In genomic region chr17:45656527-45657181, GRCh38 we compare ENCODE assay signal across 19 cellular contexts.
A peak's percentile ranks its signal among the peaks of the same experiment; 100 is the strongest.
DNase-seq lines count a peak whose midpoint lies in the region; ATAC-seq and TF ChIP-seq lines count a peak whose summit lies in the region.
"Had no signal": no experiment of that assay in that cellular context is flagged by ENCODE, and none has a peak within 500 bp of the region (broad histone marks: within the 10 kb centered on the region; RNA-seq: fewer than 3 reads in every experiment).

No MANE protein-coding gene starts in this region.

- peaks cover 11 to 14% of the 10 kb centered on the region in 2 donors for H3K27me3 Mint-ChIP-seq in CD4-positive, alpha-beta memory T cell

- 83% methylated on average over 2 of the region's 11 CpGs; no CpG with 5 or more reads in 1 of the 2 experiments for WGBS in IMR-90 (ENCODE audit: extremely low coverage in 2 of 2, insufficient read length in 1 of 2), 2 experiments

- H4K5ac ChIP-seq in IMR-90 (ENCODE audit: low read depth, low read length), result no peak overlapping the region

- BruUV-seq in IMR-90 (replicated peaks; lab: Mats Ljungman, UMichigan), result no TSS peak

- H3K79me1 ChIP-seq in IMR-90 (ENCODE audit: low read depth in 1 of 2, low read length in 2 of 2), result no peaks in the 10 kb centered on the region

- H3K9me1 ChIP-seq in IMR-90 (ENCODE audit: insufficient read depth, low read length), result no peaks in the 10 kb centered on the region; the same call in 1 of the 2 replicates

- no peaks in the 10 kb centered on the region; the same call in 1 of the 2 replicates for H4K20me1 ChIP-seq in IMR-90 (ENCODE audit: insufficient read depth, low read length)

- H2BK20ac ChIP-seq in IMR-90 (ENCODE audit: low read depth, low read length), result no peak overlapping the region

- no peak for TF ChIP-seq RAD21 in IMR-90 (IDR thresholded peaks at IDR 0.05; ENCODE audit: low read length)

- H3K27me3 ChIP-seq in IMR-90 (ENCODE audit: control insufficient read depth, insufficient read depth, low read length) (peaks cover 8% of the 10 kb centered on the region; the same call in 1 of the 2 replicates), lower lobe of right lung (ENCODE audit: low read depth) (peaks cover 4% of the 10 kb centered on the region)
- H3K27me3 ChIP-seq in CD4-positive, alpha-beta memory T cell (ENCODE audit: insufficient read depth, low read length), result no peaks in the 10 kb centered on the region

- TF ChIP-seq CTCF in IMR-90 (conservative IDR thresholded peaks at IDR 0.05; ENCODE audit: low read depth, low read length) (no peak), lower lobe of right lung (IDR thresholded peaks at IDR 0.05) (no peak)

- no peak overlapping the region for H3K9ac ChIP-seq in IMR-90 (ENCODE audit: low read depth, low read length)

- CTCF ChIA-PET in IMR-90 (lab: Yijun Ruan, JAX), result no interaction called here
- CTCF ChIA-PET in CD4-positive, alpha-beta memory T cell (lab: Charles Lee; ENCODE audit: partially characterized antibody), result interaction anchor here (1.0 to 1.7 kb wide), 3 partner anchors 9 to 16 kb away, joined by 3 to 5 read pairs (median 5); no protein-coding TSS in a partner anchor

- H3K36me3 Mint-ChIP-seq in CD4-positive, alpha-beta memory T cell, result peaks cover 0 to 3% of the 10 kb centered on the region in 2 donors

- TF ChIP-seq POLR2A in IMR-90 (IDR thresholded peaks at IDR 0.05; ENCODE audit: low read depth, low read length), result no peak

- H3K4me3 ChIP-seq in IMR-90 (ENCODE audit: insufficient read depth, low read depth, low read length), result no peak overlapping the region
- no peak overlapping the region for H3K4me3 ChIP-seq in lower lobe of right lung
- no peak overlapping the region for H3K4me3 ChIP-seq in CD4-positive, alpha-beta memory T cell (ENCODE audit: low read length in 2 of 2)
- H3K4me3 ChIP-seq: GM12878, HAP-1 had no signal

- no peak overlapping the region for H2AFZ ChIP-seq in IMR-90 (replicated peaks; ENCODE audit: low read length, poor library complexity)

- peaks cover 0 to under 1% (median 0%) of the 10 kb centered on the region in 8 donors for H3K9me3 Mint-ChIP-seq in CD4-positive, alpha-beta memory T cell
- H3K9me3 Mint-ChIP-seq: CD4-positive, alpha-beta T cell; IgD-negative memory B cell had no signal

- DNase-seq in D341Med (ENCODE audit: low spot score) (peak; percentile 73), IMR-90 (no peak), NCI-H82 treated with DMSO at 0.1 percent for 48 hours (lab: John Stamatoyannopoulos, UW; ENCODE audit: unreplicated experiment) (peak; percentile 75), lower lobe of right lung (peak; percentile 9), SHP77 treated with DMSO at 0.1 percent for 48 hours (lab: John Stamatoyannopoulos, UW) (no peak)
- no peak for DNase-seq in effector CD4-positive, alpha-beta T cell
- no peak for DNase-seq in CD4-positive, alpha-beta memory T cell
- DNase-seq: AML-193; CD4-positive, alpha-beta T cell; DMS 273 treated with DMSO at 0.1 percent for 48 hours; DMS53; DND-41; EL; KBM-7 had no signal

- H3K4me3 Mint-ChIP-seq in CD4-positive, alpha-beta memory T cell, result no peak overlapping the region
- H3K4me3 Mint-ChIP-seq: CD4-positive, alpha-beta T cell; IgD-negative memory B cell had no signal

- ATAC-seq in IMR-90 (ENCODE audit: low read depth) (no peak), lower lobe of right lung (no peak)
- ATAC-seq: GM12878 had no signal

- POLR2A ChIA-PET in IMR-90 (lab: Charles Lee; ENCODE audit: unreplicated experiment), result no interaction called here
- POLR2A ChIA-PET in CD4-positive, alpha-beta memory T cell (lab: Charles Lee; ENCODE audit: partially characterized antibody), result no interaction called here

- H3K4me1 ChIP-seq in IMR-90 (ENCODE audit: control insufficient read depth, insufficient read depth, low read length) (no peaks in the 10 kb centered on the region), lower lobe of right lung (no peaks in the 10 kb centered on the region)
- H3K4me1 ChIP-seq in CD4-positive, alpha-beta memory T cell (ENCODE audit: insufficient read depth, low read length), result no peaks in the 10 kb centered on the region
- H3K4me1 ChIP-seq: HAP-1 had no signal

- H3K56ac ChIP-seq in IMR-90 (ENCODE audit: extremely low read depth, insufficient read depth, low read length), result no peak overlapping the region

- no peaks in the 10 kb centered on the region for H3K4me1 Mint-ChIP-seq in CD4-positive, alpha-beta memory T cell
- H3K4me1 Mint-ChIP-seq: IgD-negative memory B cell had no signal

- no peak overlapping the region for H4K8ac ChIP-seq in IMR-90 (ENCODE audit: low read depth in 2 of 2, low read length in 2 of 2)

- dilution Hi-C loops in IMR-90 (cut with HindIII; ENCODE audit: low sequenced_read_pairs, unreplicated experiment), result no loop called here

- H2BK5ac ChIP-seq in IMR-90 (ENCODE audit: low read depth, low read length, poor library complexity, severe bottlenecking), result no peak overlapping the region

- intact Hi-C loops in IMR-90 (cut with micrococcal nuclease), result no loop called here
- intact Hi-C loops in lower lobe of right lung (cut with DNase I), result no loop called here
- intact Hi-C loops in CD4-positive, alpha-beta memory T cell (cut with micrococcal nuclease), result no loop called here

- no peak overlapping the region for H2BK120ac ChIP-seq in IMR-90 (ENCODE audit: low read depth, low read length)

- H3K4me2 ChIP-seq in IMR-90 (ENCODE audit: low read depth, low read length), result no peak overlapping the region

- H3K18ac ChIP-seq in IMR-90 (ENCODE audit: low read depth, low read length), result no peak overlapping the region

- no peaks in the 10 kb centered on the region for H3K9me3 ChIP-seq in IMR-90 (ENCODE audit: control insufficient read depth, insufficient read depth, low read length)
- H3K9me3 ChIP-seq in lower lobe of right lung, result no peaks in the 10 kb centered on the region
- H3K9me3 ChIP-seq in CD4-positive, alpha-beta memory T cell (ENCODE audit: control insufficient read depth in 1 of 2, low read length in 2 of 2), result no peaks in the 10 kb centered on the region
- H3K9me3 ChIP-seq: HAP-1 had no signal

- no peak overlapping the region for H3K27ac ChIP-seq in IMR-90 (ENCODE audit: insufficient read depth, low read length)
- no peak overlapping the region for H3K27ac ChIP-seq in lower lobe of right lung
- H3K27ac ChIP-seq in CD4-positive, alpha-beta memory T cell (ENCODE audit: low read depth, low read length), result no peak overlapping the region
- H3K27ac ChIP-seq: C4-2B, HL-60 had no signal

- no peak overlapping the region for H3K4ac ChIP-seq in IMR-90 (ENCODE audit: low read depth, low read length)

- H3K14ac ChIP-seq in IMR-90 (replicated peaks; ENCODE audit: low read depth, low read length), result no peak overlapping the region

- H4K91ac ChIP-seq in IMR-90 (ENCODE audit: insufficient read depth, low read depth, low read length), result no peak overlapping the region

- no peak overlapping the region for H2BK15ac ChIP-seq in IMR-90 (ENCODE audit: low read depth, low read length)

- no peaks in the 10 kb centered on the region for H3K36me3 ChIP-seq in IMR-90 (ENCODE audit: control insufficient read depth, insufficient read depth, low read length)
- H3K36me3 ChIP-seq in lower lobe of right lung, result no peaks in the 10 kb centered on the region
- no peaks in the 10 kb centered on the region for H3K36me3 ChIP-seq in CD4-positive, alpha-beta memory T cell (ENCODE audit: insufficient read depth, low read length)
- H3K36me3 ChIP-seq: HAP-1 had no signal

- no peak overlapping the region for H3K27ac Mint-ChIP-seq in CD4-positive, alpha-beta memory T cell
- H3K27ac Mint-ChIP-seq: CD4-positive, alpha-beta T cell; IgD-negative memory B cell had no signal

- in situ Hi-C loops in IMR-90 (cut with MboI; ENCODE audit: low sequenced_read_pairs), result no loop called here

- H2AK5ac ChIP-seq in IMR-90 (ENCODE audit: low read depth, low read length), result no peak overlapping the region

- H2AK9ac ChIP-seq in IMR-90 (replicated peaks; ENCODE audit: low read depth, low read length, poor library complexity), result no peak overlapping the region

- no peak overlapping the region for H3K23ac ChIP-seq in IMR-90 (ENCODE audit: low read depth, low read length)

TF ChIP-seq in IMR-90, 13 proteins besides CTCF, POLR2A, EP300 and RAD21:
- TF ChIP-seq NFE2L2 (IDR thresholded peaks at IDR 0.05; ENCODE audit: low read depth, low read length) (no peak), SMC3 (IDR thresholded peaks at IDR 0.05; ENCODE audit: low read depth, low read length) (no peak), MAFK (IDR thresholded peaks at IDR 0.05; ENCODE audit: low read depth, low read length) (peak; percentile 75)

Comparison
In these comparisons a context has a peak if more than half of its experiments do, and no peak if none do; other contexts are left out.
1. DNase-seq: peak in D341Med (single experiment), NCI-H82 treated with DMSO at 0.1 percent for 48 hours (single experiment) and lower lobe of right lung (single experiment); none in IMR-90 (single experiment), SHP77 treated with DMSO at 0.1 percent for 48 hours (single experiment), effector CD4-positive, alpha-beta T cell (single experiment) and CD4-positive, alpha-beta memory T cell (0 of 5).